Comparison of ENCODE assay signal across 12 cellular contexts in genomic region chr18:22829781-22830180, GRCh38.
"Had no signal": no experiment of that assay in that cellular context is flagged by ENCODE, and none has a peak within 500 bp of the region (broad histone marks: within the 10 kb centered on the region; RNA-seq: fewer than 3 reads in every experiment).

No MANE protein-coding gene starts in this region.

- H3K9me3 Mint-ChIP-seq: activated naive CD4-positive, alpha-beta T cell treated with anti-CD3 and anti-CD28 coated beads for 36 hours; nephron had no signal

- H3K27me3 ChIP-seq: colonic mucosa, spleen, tibial nerve, vagina had no signal

- H3K36me3 ChIP-seq: colonic mucosa, spleen, tibial nerve, vagina had no signal

- H3K27ac Mint-ChIP-seq: activated CD4-positive, alpha-beta T cell treated with anti-CD3 and anti-CD28 coated beads for 36 hours; activated naive CD4-positive, alpha-beta T cell treated with anti-CD3 and anti-CD28 coated beads for 36 hours; nephron; stimulated activated memory B cell treated with anti-CD40 and anti-IgM and Interleukin-4, amounts not matched to agents 10 μg/mL and 1 μg/mL and 100 μg/mL, for 72 hours had no signal

- H3K4me1 Mint-ChIP-seq: stimulated activated memory B cell treated with anti-CD40 and anti-IgM and Interleukin-4, amounts not matched to agents 10 μg/mL and 1 μg/mL and 100 μg/mL, for 72 hours had no signal

- FAIRE-seq: islet of Langerhans had no signal

- H3K36me3 Mint-ChIP-seq: stimulated activated memory B cell treated with anti-CD40 and anti-IgM and Interleukin-4, amounts not matched to agents 10 μg/mL and 1 μg/mL and 100 μg/mL, for 72 hours had no signal

- H3K4me3 ChIP-seq: colonic mucosa, spleen, tibial nerve, vagina had no signal

- DNase-seq: activated CD4-positive, alpha-beta T cell treated with anti-CD3 and anti-CD28 coated beads for 36 hours; activated naive CD4-positive, alpha-beta T cell treated with anti-CD3 and anti-CD28 coated beads for 36 hours; caudate nucleus; colonic mucosa; spleen; stimulated activated CD4-positive, alpha-beta T cell treated with anti-CD3 and anti-CD28 coated beads, Interleukin-1b, Interleukin-23, amount 100 ng/mL, for 48 hours; T1000 had no signal

- H3K4me3 Mint-ChIP-seq: activated CD4-positive, alpha-beta T cell treated with anti-CD3 and anti-CD28 coated beads for 36 hours; activated naive CD4-positive, alpha-beta T cell treated with anti-CD3 and anti-CD28 coated beads for 36 hours; nephron; stimulated activated memory B cell treated with anti-CD40 and anti-IgM and Interleukin-4, amounts not matched to agents 10 μg/mL and 1 μg/mL and 100 μg/mL, for 72 hours had no signal
